ENCODE assay signal across 8 cellular contexts in genomic region chr17:59106463-59107305, GRCh38. TPM values are rescaled to one million over a fixed set of nuclear protein-coding genes. Genes with fewer than 3 reads are reported as not detected.
DNase-seq lines count a peak whose midpoint lies in the region; ATAC-seq, FAIRE-seq and TF ChIP-seq lines count a peak whose summit lies in the region.

TRIM37 (minus strand) TSS chr17:59106880; CDS start chr17:59106461, 419 bp downstream.

- ATAC-seq in DND-41 (ENCODE audit: insufficient read depth, low read depth): peak; percentile 95
- ATAC-seq in GM21786 (IDR thresholded peaks at IDR 0.05; ENCODE audit: unreplicated experiment): peak; percentile 95
- ATAC-seq in activated T-cell treated with anti-CD3 and anti-CD28 coated beads, Interleukin-2, amount 50 U/mL, for 72 hours (replicated peaks in 1 of 2): peak; percentile 95

- H3K4me2 ChIP-seq in DND-41 (ENCODE audit: insufficient read depth, low read length): peak within 1 kb of the TSS; percentile 82

- peaks cover 89% of the 10 kb centered on the region for H3K79me2 ChIP-seq in DND-41 (ENCODE audit: insufficient read depth, low read length)

- no peaks in the 10 kb centered on the region for H3K27me3 ChIP-seq in DND-41 (ENCODE audit: insufficient read depth, low read length, poor library complexity)
- no peaks in the 10 kb centered on the region for H3K27me3 ChIP-seq in esophagus muscularis mucosa

- H3K4me1 ChIP-seq in DND-41 (ENCODE audit: insufficient read depth, low read length) (peaks cover 72% of the 10 kb centered on the region), esophagus muscularis mucosa (peaks cover 10 to 43% (median 36%) of the 10 kb centered on the region in 4 donors)

- H3K9me3 Mint-ChIP-seq in activated T-cell treated with anti-CD3 and anti-CD28 coated beads, Interleukin-2, amount 50 U/mL, for 72 hours: no peaks in the 10 kb centered on the region

- H3K36me3 Mint-ChIP-seq in activated T-cell treated with anti-CD3 and anti-CD28 coated beads, Interleukin-2, amount 50 U/mL, for 72 hours (ENCODE audit: insufficient read depth in 2 of 2): peaks cover 6 to 18% of the 10 kb centered on the region in 2 donors

- peak; percentile 31 for TF ChIP-seq CTCF in DND-41 (IDR thresholded peaks at IDR 0.05; ENCODE audit: borderline replicate concordance, extremely low read depth, low read length, poor library complexity, severe bottlenecking)
- TF ChIP-seq CTCF in esophagus muscularis mucosa (IDR thresholded peaks at IDR 0.05): peak in 1 of 3 experiments; percentile 15

- peaks cover 22% of the 10 kb centered on the region; the same call in 1 of the 2 replicates for H4K20me1 ChIP-seq in DND-41 (ENCODE audit: insufficient read depth, low read length)

- peaks cover 28% of the 10 kb centered on the region for H3K36me3 ChIP-seq in DND-41 (ENCODE audit: insufficient read depth, low read length)
- peaks cover 65% of the 10 kb centered on the region for H3K36me3 ChIP-seq in KOPT-K1 (ENCODE audit: insufficient read depth, low read length)
- H3K36me3 ChIP-seq in esophagus muscularis mucosa: peaks cover 0 to 7% (median 2%) of the 10 kb centered on the region in 4 donors

- H3K4me1 Mint-ChIP-seq in activated T-cell treated with anti-CD3 and anti-CD28 coated beads, Interleukin-2, amount 50 U/mL, for 72 hours (ENCODE audit: low read depth): peaks cover 70% of the 10 kb centered on the region

- no peak for TF ChIP-seq EP300 in esophagus muscularis mucosa (IDR thresholded peaks at IDR 0.05)

- under 1% methylated on average over 58 of the region's 89 CpGs for WGBS in esophagus muscularis mucosa

- intact Hi-C loops in esophagus muscularis mucosa (cut with DNase I): no loop called here

- H3K9ac ChIP-seq in DND-41 (ENCODE audit: low read depth, low read length): peak within 1 kb of the TSS; percentile 81

- peak; percentile 60 for TF ChIP-seq POLR2A in esophagus muscularis mucosa (IDR thresholded peaks at IDR 0.05; ENCODE audit: low read depth)

- H3K27ac Mint-ChIP-seq in activated T-cell treated with anti-CD3 and anti-CD28 coated beads, Interleukin-2, amount 50 U/mL, for 72 hours: peak within 1 kb of the TSS; percentile 96

- peak within 1 kb of the TSS; percentile 57 to 83 for H3K4me3 ChIP-seq in DND-41 (ENCODE audit: low read depth in 1 of 2, low read length in 2 of 2)
- H3K4me3 ChIP-seq in esophagus muscularis mucosa: peak within 1 kb of the TSS; percentile 90 to 95 (median 93)

- peak within 1 kb of the TSS; percentile 96 for H2AFZ ChIP-seq in DND-41 (ENCODE audit: low read depth, low read length)

- H3K4me3 Mint-ChIP-seq in activated T-cell treated with anti-CD3 and anti-CD28 coated beads, Interleukin-2, amount 50 U/mL, for 72 hours: peak within 1 kb of the TSS; percentile 97 to 99

- H3K9me3 ChIP-seq in DND-41 (ENCODE audit: insufficient read depth, low read length, severe bottlenecking): no peaks in the 10 kb centered on the region
- no peaks in the 10 kb centered on the region for H3K9me3 ChIP-seq in KOPT-K1 (ENCODE audit: insufficient read depth, low read length, poor library complexity, severe bottlenecking)
- H3K9me3 ChIP-seq in esophagus muscularis mucosa: peaks cover 0 to 3% (median 0%) of the 10 kb centered on the region in 4 donors

- H3K27ac ChIP-seq in DND-41 (ENCODE audit: low read length): peak within 1 kb of the TSS; percentile 93
- peak within 1 kb of the TSS; percentile 82 for H3K27ac ChIP-seq in KOPT-K1 (ENCODE audit: low read depth, low read length, poor library complexity, severe bottlenecking)
- H3K27ac ChIP-seq in esophagus muscularis mucosa (replicated peaks in 1 of 4): peak within 1 kb of the TSS; percentile 94 to 97 (median 96)

- FAIRE-seq in RCC 7860 (lab: Jason Lieb, UNC): peak; percentile 67

- no peaks in the 10 kb centered on the region for H3K27me3 Mint-ChIP-seq in activated T-cell treated with anti-CD3 and anti-CD28 coated beads, Interleukin-2, amount 50 U/mL, for 72 hours (ENCODE audit: low read depth)

- DNase-seq in DND-41 (peak; percentile 99), RCC 7860 (ENCODE audit: low spot score) (peak; percentile 96), esophagus muscularis mucosa (ENCODE audit: extremely low spot score) (peak; percentile 99), myocyte (ENCODE audit: low read depth) (peak; percentile 99)
- peak; percentile 99 to 100 for DNase-seq in activated T-cell treated with anti-CD3 and anti-CD28 coated beads, Interleukin-2, amount 50 U/mL, for 72 hours
- peak; percentile 98 to 99 for DNase-seq in stimulated activated CD8-positive, alpha-beta memory T cell treated with anti-CD3 and anti-CD28 coated beads, Interleukin-7, amount 100 ng/mL, for 48 hours (ENCODE audit: extremely low read depth in 1 of 2, low read depth in 1 of 2)

RNA-seq across cellular contexts. Expression of gene TRIM37, which starts in this region (rescaled TPM):
- 10 to 100 TPM; 26.3 to 31.1 TPM for total RNA-seq in activated T-cell treated with anti-CD3 and anti-CD28 coated beads, Interleukin-2, amount 50 U/mL, for 72 hours
- total RNA-seq in esophagus muscularis mucosa: 10 to 100 TPM; 23.4 to 27.5 (median 25.3) TPM
- 67.5 and 75.0 TPM in 2 replicates for total RNA-seq in myocyte
- 19.3 TPM for polyA plus RNA-seq in myocyte (2012)

Comparison
In these comparisons a context has a peak if more than half of its experiments do, and no peak if none do; other contexts are left out.
1. Peak in every context shown above with its lines: DNase-seq, ATAC-seq, H3K4me3 ChIP-seq and H3K27ac ChIP-seq.